ENCODE assay signal across 12 cellular contexts in the genomic region with DNA sequence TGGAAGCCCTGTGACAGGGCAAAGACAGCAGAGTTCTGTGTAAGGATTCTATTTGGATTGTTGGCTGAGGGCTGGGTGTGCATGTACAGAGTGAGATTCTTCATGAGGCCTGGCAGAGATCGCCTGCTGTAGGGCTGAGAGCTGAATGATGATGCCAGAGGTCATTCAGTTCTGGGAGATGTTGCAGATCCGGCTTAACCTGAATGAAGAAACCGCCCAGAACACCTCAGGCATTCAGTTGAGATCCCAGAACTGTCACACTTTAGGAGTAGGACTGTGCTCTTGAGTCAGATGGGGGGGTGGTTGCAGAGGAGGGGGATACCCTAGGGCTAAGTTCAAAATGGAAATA. TPM values are rescaled to one million over a fixed set of nuclear protein-coding genes. Genes with fewer than 3 reads are reported as not detected.
DNase-seq lines count a peak whose midpoint lies in the region; ATAC-seq, FAIRE-seq and TF ChIP-seq lines count a peak whose summit lies in the region.
"Had no signal": no experiment of that assay in that cellular context is flagged by ENCODE, and none has a peak within 500 bp of the region (broad histone marks: within the 10 kb centered on the region; RNA-seq: fewer than 3 reads in every experiment).

No MANE protein-coding gene starts in this region.

- CTCF ChIA-PET in CD4-positive, alpha-beta T cell (lab: Charles Lee) = interaction anchor here (1.2 to 3.5 kb wide), 2 partner anchors 13 to 49 kb away, joined by 11 to 28 read pairs; no protein-coding TSS in a partner anchor
- CTCF ChIA-PET in GM12878 (lab: Yijun Ruan, JAX) = interaction anchor here (0.8 to 10.0 kb wide), 3 partner anchors 12 to 59 kb away, joined by 3 to 156 read pairs (median 52); a partner anchor contains a TSS

- POLR2A ChIA-PET in CD4-positive, alpha-beta T cell (lab: Charles Lee) = interaction anchor here (31.0 kb wide), 1 partner anchor 29 kb away, joined by 1638 read pairs; a partner anchor contains a TSS
- POLR2A ChIA-PET in GM12878 (lab: Charles Lee) = interaction anchor here (0.8 to 2.9 kb wide), 4 partner anchors 7 to 28 kb away, joined by 3 to 22 read pairs (median 3); no protein-coding TSS in a partner anchor

- no peak overlapping the region for H3K9ac ChIP-seq in GM12878 (ENCODE audit: control insufficient read depth, insufficient read depth, low read length)
- H3K9ac ChIP-seq: parathyroid adenoma had no signal

- no peaks in the 10 kb centered on the region for H3K9me3 ChIP-seq in CD4-positive, alpha-beta T cell (ENCODE audit: control insufficient read depth, low read length)
- H3K9me3 ChIP-seq in GM12878 (replicated peaks; ENCODE audit: control insufficient read depth, insufficient read depth, low read length) (no peaks in the 10 kb centered on the region; the same call in 2 of the 3 replicates), testis (no peaks in the 10 kb centered on the region)
- H3K9me3 ChIP-seq: stomach had no signal

- ATAC-seq in CD4-positive, alpha-beta T cell (ENCODE audit: poor library complexity) = no peak
- ATAC-seq in GM12878 (no peak), HG02938 (IDR thresholded peaks at IDR 0.05; ENCODE audit: unreplicated experiment) (no peak)

- no peak for DNase-seq in CD4-positive, alpha-beta T cell
- DNase-seq in HuH-7.5 (ENCODE audit: low spot score) = peak; percentile 12
- no peak for DNase-seq in GM12878 (ENCODE audit: low read depth, low spot score)
- DNase-seq in mesothelial cell of epicardium (ENCODE audit: low spot score in 2 of 2, unreplicated experiment in 2 of 2) = no peak
- no peak for DNase-seq in nephron progenitor cell
- no peak for DNase-seq in testis
- no peak for DNase-seq in dermis blood vessel endothelial cell
- DNase-seq: C1 segment of cervical spinal cord, mesenchymal stem cell, stomach had no signal

- no peaks in the 10 kb centered on the region for H3K27me3 ChIP-seq in CD4-positive, alpha-beta T cell (ENCODE audit: control insufficient read depth, insufficient read depth, low read length)
- no peaks in the 10 kb centered on the region for H3K27me3 ChIP-seq in GM12878 (replicated peaks in 1 of 2; ENCODE audit: control insufficient read depth in 2 of 2, insufficient read depth in 2 of 2, low read length in 1 of 2)
- H3K27me3 ChIP-seq in testis = no peaks in the 10 kb centered on the region
- H3K27me3 ChIP-seq: stomach had no signal

- peak overlapping the region; percentile 78 for H3K27ac Mint-ChIP-seq in CD4-positive, alpha-beta T cell
- peak overlapping the region; percentile 88 for H3K27ac Mint-ChIP-seq in mesothelial cell of epicardium
- H3K27ac Mint-ChIP-seq in nephron progenitor cell = no peak overlapping the region

- SMC1A ChIA-PET in GM12878 (lab: Charles Lee; ENCODE audit: uncharacterized antibody, unreplicated experiment) = interaction anchor here (3.1 to 5.2 kb wide), 2 partner anchors 13 to 49 kb away, joined by 25 to 96 read pairs; no protein-coding TSS in a partner anchor

- TF ChIP-seq POLR2A in GM12878 (IDR thresholded peaks at IDR 0.05; ENCODE audit: low read depth, low read length) = no peak
- TF ChIP-seq POLR2A in testis (IDR thresholded peaks at IDR 0.05) = no peak

- peaks cover 2% of the 10 kb centered on the region; the same call in 1 of the 2 replicates for H3K79me2 ChIP-seq in GM12878 (ENCODE audit: control insufficient read depth, insufficient read depth, low read length)
- H3K79me2 ChIP-seq: parathyroid adenoma had no signal

- RAD21 ChIA-PET in GM12878 (lab: Charles Lee; ENCODE audit: unreplicated experiment) = interaction anchor here (1.1 to 5.1 kb wide), 6 partner anchors 11 to 134 kb away, joined by 3 to 65 read pairs (median 3); no protein-coding TSS in a partner anchor

- peaks cover 74% of the 10 kb centered on the region for H3K4me1 Mint-ChIP-seq in CD4-positive, alpha-beta T cell (ENCODE audit: low read depth)
- H3K4me1 Mint-ChIP-seq in mesothelial cell of epicardium = peaks cover 38% of the 10 kb centered on the region
- H3K4me1 Mint-ChIP-seq in nephron progenitor cell = peaks cover 15% of the 10 kb centered on the region

- in situ Hi-C loops in GM12878 (cut with MboI) = no loop called here

- H4K20me1 ChIP-seq in GM12878 (ENCODE audit: control insufficient read depth, insufficient read depth) = no peaks in the 10 kb centered on the region

- no peak for TF ChIP-seq CTCF in CD4-positive, alpha-beta T cell (IDR thresholded peaks at IDR 0.05)
- TF ChIP-seq CTCF in GM12878 (IDR thresholded peaks at IDR 0.05 in 2 of 3, conservative IDR thresholded peaks at IDR 0.05 in 1 of 3; ENCODE audit: control insufficient read depth in 2 of 3, extremely low read depth in 1 of 3, insufficient read depth in 1 of 3, low read depth in 3 of 3, low read length in 3 of 3) = no peak
- TF ChIP-seq CTCF in mesothelial cell of epicardium (IDR thresholded peaks at IDR 0.05; ENCODE audit: unreplicated experiment) = no peak
- TF ChIP-seq CTCF in nephron progenitor cell (IDR thresholded peaks at IDR 0.05) = no peak
- TF ChIP-seq CTCF in testis (IDR thresholded peaks at IDR 0.05) = no peak

- WGBS in GM12878 (ENCODE audit: insufficient coverage, insufficient replicate concordance, low lambda C conversion rate, missing lambda C conversion rate) = 92% methylated on average over 3 of the region's 3 CpGs
- 89 to 91% methylated on average over 3 of the region's 3 CpGs for WGBS in testis, 2 donors

- no peak for TF ChIP-seq EP300 in GM12878 (IDR thresholded peaks at IDR 0.05; ENCODE audit: borderline replicate concordance in 1 of 2, control insufficient read depth in 1 of 2, low read depth in 2 of 2, low read length in 2 of 2)

- no peak for TF ChIP-seq RAD21 in GM12878 (IDR thresholded peaks at IDR 0.05; ENCODE audit: insufficient read depth, low read depth, low read length)

- no peak for FAIRE-seq in GM12878 (lab: Jason Lieb, UNC)

- H2AFZ ChIP-seq in GM12878 (ENCODE audit: control insufficient read depth, low read depth, low read length) = peak overlapping the region; percentile 5; the same call in 1 of the 2 replicates
- H2AFZ ChIP-seq: parathyroid adenoma had no signal

- H3K27me3 Mint-ChIP-seq in CD4-positive, alpha-beta T cell = no peaks in the 10 kb centered on the region
- H3K27me3 Mint-ChIP-seq in mesothelial cell of epicardium (ENCODE audit: low read depth) (no peaks in the 10 kb centered on the region), nephron progenitor cell (ENCODE audit: low read depth, poor library complexity) (no peaks in the 10 kb centered on the region)

- peak overlapping the region; percentile 18 for H3K27ac ChIP-seq in CD4-positive, alpha-beta T cell (ENCODE audit: low read depth, low read length)
- H3K27ac ChIP-seq in GM12878 (ENCODE audit: control insufficient read depth, insufficient read depth) = peak overlapping the region; percentile 43
- no peak overlapping the region for H3K27ac ChIP-seq in testis
- H3K27ac ChIP-seq: parathyroid adenoma, stomach had no signal

- H3K4me2 ChIP-seq in GM12878 (ENCODE audit: control insufficient read depth, insufficient read depth) = peak overlapping the region; percentile 17

- no peaks in the 10 kb centered on the region for H3K36me3 Mint-ChIP-seq in CD4-positive, alpha-beta T cell (ENCODE audit: low read depth)
- H3K36me3 Mint-ChIP-seq in mesothelial cell of epicardium (peaks cover 3% of the 10 kb centered on the region), nephron progenitor cell (ENCODE audit: low read depth) (peaks cover 21% of the 10 kb centered on the region)

- H3K4me1 ChIP-seq in GM12878 (ENCODE audit: control insufficient read depth, insufficient read depth, low read length) = peaks cover 52% of the 10 kb centered on the region
- H3K4me1 ChIP-seq in testis = no peaks in the 10 kb centered on the region
- H3K4me1 ChIP-seq: parathyroid adenoma had no signal

- intact Hi-C loops in CD4-positive, alpha-beta T cell (cut with DNase I, micrococcal nuclease) = loop anchor here in 1 of 2 experiments (5.0 kb wide), 2 partner anchors 77 to 318 kb away; a partner anchor contains a TSS
- intact Hi-C loops in GM12878 (cut with micrococcal nuclease; ENCODE audit: unreplicated experiment) = no loop called here
- intact Hi-C loops in testis (cut with DNase I; ENCODE audit: low total_unique reads) = no loop called here

- H3K4me3 ChIP-seq in GM12878 (no peak overlapping the region), testis (no peak overlapping the region)
- H3K4me3 ChIP-seq: stomach had no signal

- peak overlapping the region; percentile 44 for H3K4me3 Mint-ChIP-seq in CD4-positive, alpha-beta T cell
- H3K4me3 Mint-ChIP-seq in mesothelial cell of epicardium (no peak overlapping the region), nephron progenitor cell (no peak overlapping the region)

- no peaks in the 10 kb centered on the region for H3K9me3 Mint-ChIP-seq in CD4-positive, alpha-beta T cell
- H3K9me3 Mint-ChIP-seq in mesothelial cell of epicardium (peaks cover 8% of the 10 kb centered on the region), nephron progenitor cell (peaks cover 16% of the 10 kb centered on the region)

- H3K36me3 ChIP-seq in GM12878 (ENCODE audit: control insufficient read depth in 2 of 2, insufficient read depth in 2 of 2, low read length in 1 of 2) (no peaks in the 10 kb centered on the region), testis (ENCODE audit: low read depth, missing control alignments) (no peaks in the 10 kb centered on the region)
- H3K36me3 ChIP-seq: stomach had no signal

- no TSS peak for BruUV-seq in GM12878 (replicated peaks; lab: Mats Ljungman, UMichigan)

TF ChIP-seq in GM12878, 131 proteins besides CTCF, POLR2A, EP300 and RAD21 (continues in another document):
- no peak for TF ChIP-seq SMAD1 (IDR thresholded peaks at IDR 0.05; ENCODE audit: low read depth, partially characterized antibody)

RNA-seq across cellular contexts. Expression of a gene that starts 5.8 kb away (rescaled TPM):
- total RNA-seq in CD4-positive, alpha-beta T cell = 100 to 1,000 TPM; 660 to 678 TPM
- total RNA-seq in GM12878 (2013; cell fraction: nucleolus; rRNA removed) = 1,242 and 1,365 TPM in 2 replicates
- total RNA-seq in GM12878 (2014; rRNA removed) (92.2 and 98.6 TPM in 2 replicates), GM12878 (2014; rRNA removed; fragmentation: Illumina TruSeq; extraction: Trizol) (87.4 and 87.6 TPM in 2 replicates), GM12878 (2021) (104 and 112 TPM in 2 replicates), mesothelial cell of epicardium (244 to 250 TPM (median 244 TPM) in 3 replicates), testis (10 to 100 TPM; 91.7 to 96.8 TPM), dermis blood vessel endothelial cell (7.7 and 12.9 TPM in 2 replicates)
- 102 TPM for polyA plus RNA-seq in GM12878 (2011; ENCODE audit: low read depth)
- polyA plus RNA-seq in GM12878 (2011; rRNA removed) (226 and 341 TPM in 2 replicates), GM12878 (2014; fragmentation: Illumina TruSeq; extraction: Trizol) (115 and 128 TPM in 2 replicates), GM12878 (2014; fragmentation: Nextera tagmentation; extraction: Ambion mirVana) (10 to 100 TPM; 11.9 to 13.6 TPM), GM12878 (2014; rRNA removed) (118 and 128 TPM in 2 replicates), GM12878 (2016; fragmentation: Nextera tagmentation; extraction: Ambion mirVana) (10 to 100 TPM; 33.5 to 35.4 TPM), testis (ENCODE audit: insufficient read depth, low read depth, low replicate concordance) (87.4 TPM)
- 282 and 297 TPM in 2 replicates for polyA plus RNA-seq in GM12878 (2011; cell fraction: cytosol; rRNA removed)
- polyA plus RNA-seq in GM12878 (2011; cell fraction: nucleus; rRNA removed) = 1,111 and 1,225 TPM in 2 replicates
- 138 and 162 TPM in 2 replicates for polyA plus RNA-seq in GM12878 (2012)
- polyA minus RNA-seq in GM12878 (2011; rRNA and poly(A)+ RNA removed) = 273 and 309 TPM in 2 replicates
- 71.8 and 79.0 TPM in 2 replicates for polyA minus RNA-seq in GM12878 (2011; cell fraction: cytosol; rRNA and poly(A)+ RNA removed)
- 230 and 324 TPM in 2 replicates for polyA minus RNA-seq in GM12878 (2011; cell fraction: nucleus; rRNA and poly(A)+ RNA removed)

Comparison
In these comparisons a context has a peak if more than half of its experiments do, and no peak if none do; other contexts are left out.
1. H3K27ac ChIP-seq: peak in CD4-positive, alpha-beta T cell (single experiment) and GM12878 (single experiment); none in testis (0 of 2).